Comparison of ENCODE assay signal across 9 cellular contexts in genomic region chr10:79400567-79401004, GRCh38. TPM values are rescaled to one million over a fixed set of nuclear protein-coding genes. Genes with fewer than 3 reads are reported as not detected.
DNase-seq lines count a peak whose midpoint lies in the region; ATAC-seq, FAIRE-seq and TF ChIP-seq lines count a peak whose summit lies in the region.
"Had no signal": no experiment of that assay in that cellular context is flagged by ENCODE, and none has a peak within 500 bp of the region (broad histone marks: within the 10 kb centered on the region; RNA-seq: fewer than 3 reads in every experiment).

No MANE protein-coding gene starts in this region.

- ATAC-seq in GM18498 (IDR thresholded peaks at IDR 0.05; ENCODE audit: unreplicated experiment) (peak; percentile 67), HG03457 (IDR thresholded peaks at IDR 0.05; ENCODE audit: unreplicated experiment) (no peak)

- peaks cover 7% of the 10 kb centered on the region for H4K20me1 ChIP-seq in osteoblast (ENCODE audit: insufficient read depth, low read length)

- DNase-seq in ACHN (peak; percentile 51), KBM-7 (peak; percentile 61), endothelial cell (ENCODE audit: low spot score) (peak; percentile 79), osteoblast (ENCODE audit: insufficient read length, low spot score, missing footprints) (peak; percentile 86), small intestine (no peak)
- DNase-seq in activated CD4-positive, alpha-beta T cell treated with anti-CD3 and anti-CD28 coated beads, Interleukin-2, amount 50 U/mL, for 48 hours, result peak; percentile 70 to 76

- H3K27me3 ChIP-seq in osteoblast (ENCODE audit: insufficient read depth, low read length) (no peaks in the 10 kb centered on the region), small intestine (ENCODE audit: control insufficient read depth in 2 of 2, insufficient read depth in 2 of 2, low read length in 2 of 2) (no peaks in the 10 kb centered on the region)

- no peak overlapping the region for H3K27ac Mint-ChIP-seq in endothelial cell (ENCODE audit: unreplicated experiment)

- FAIRE-seq in small intestine (lab: Jason Lieb, UNC), result no peak

- peak; percentile 83 for TF ChIP-seq CTCF in endothelial cell (IDR thresholded peaks at IDR 0.05; ENCODE audit: unreplicated experiment)
- TF ChIP-seq CTCF in osteoblast (IDR thresholded peaks at IDR 0.05; ENCODE audit: extremely low read depth, low read depth, low read length), result peak; percentile 71

- H2AFZ ChIP-seq in osteoblast (ENCODE audit: low read length), result no peak overlapping the region

- H3K36me3 ChIP-seq in osteoblast (ENCODE audit: insufficient read depth, low read length) (no peaks in the 10 kb centered on the region), small intestine (ENCODE audit: control insufficient read depth in 2 of 2, insufficient read depth in 2 of 2, low read length in 2 of 2) (no peaks in the 10 kb centered on the region)

- H3K4me1 ChIP-seq in osteoblast (ENCODE audit: insufficient read depth, low read length) (peaks cover 68% of the 10 kb centered on the region), small intestine (ENCODE audit: control insufficient read depth in 2 of 2, insufficient read depth in 1 of 2, low read depth in 1 of 2, low read length in 1 of 2) (peaks cover 0 to 8% of the 10 kb centered on the region in 2 donors)

- WGBS in small intestine, 3 donors, result 53 to 68% (median 58%) methylated on average over 3 of the region's 3 CpGs

- H3K9me3 ChIP-seq in osteoblast (ENCODE audit: low read depth, low read length), result no peaks in the 10 kb centered on the region
- no peaks in the 10 kb centered on the region for H3K9me3 ChIP-seq in small intestine (ENCODE audit: control insufficient read depth, low read depth)

- H3K79me2 ChIP-seq in osteoblast (ENCODE audit: insufficient read depth, low read length), result peaks cover 60% of the 10 kb centered on the region

- H3K9me3 Mint-ChIP-seq in endothelial cell (ENCODE audit: unreplicated experiment), result no peaks in the 10 kb centered on the region

- H3K36me3 Mint-ChIP-seq in endothelial cell (ENCODE audit: low read depth, unreplicated experiment), result peaks cover 27% of the 10 kb centered on the region

- peaks cover 73% of the 10 kb centered on the region for H3K4me1 Mint-ChIP-seq in endothelial cell (ENCODE audit: unreplicated experiment)

- no peak overlapping the region for H3K4me3 ChIP-seq in osteoblast (ENCODE audit: insufficient read depth, low read length)
- H3K4me3 ChIP-seq in small intestine (ENCODE audit: low read depth in 1 of 2, low read length in 2 of 2), result no peak overlapping the region

- H3K27ac ChIP-seq in osteoblast (ENCODE audit: low read depth, low read length) (no peak overlapping the region), small intestine (ENCODE audit: low read depth in 1 of 2, low read length in 1 of 2) (peak overlapping the region in 1 of 2 donors; percentile 61)
- H3K27ac ChIP-seq: epithelial cell of prostate had no signal

- in situ Hi-C loops in ACHN (cut with HindIII; ENCODE audit: low pct_ligation_motif_present, low pct_unique_long_range_greater_than_20kb, low sequenced_read_pairs) (no loop called here), KBM-7 (cut with MboI; ENCODE audit: low pct_unique_long_range_greater_than_20kb, low sequenced_read_pairs) (no loop called here)

- H3K4me3 Mint-ChIP-seq in endothelial cell (ENCODE audit: unreplicated experiment), result no peak overlapping the region

- peaks cover 21% of the 10 kb centered on the region for H3K27me3 Mint-ChIP-seq in endothelial cell (ENCODE audit: unreplicated experiment)

- H3K4me2 ChIP-seq in osteoblast (ENCODE audit: insufficient read depth, low read length), result no peak overlapping the region

RNA-seq across cellular contexts. Expression of gene ZCCHC24, which starts 44.8 kb away (rescaled TPM):
- 60.0 TPM for total RNA-seq in endothelial cell (ENCODE audit: unreplicated experiment)
- total RNA-seq in osteoblast, result 48.5 and 69.5 TPM in 2 replicates
- 10 to 100 TPM in 2 of 3 donors, under 1 TPM in 1; 0.89 to 13.0 (median 10.5) TPM for polyA plus RNA-seq in small intestine

RNA-seq across cellular contexts. Expression of gene PPIF, which starts 53.3 kb away (rescaled TPM):
- total RNA-seq in endothelial cell (ENCODE audit: unreplicated experiment) (21.9 TPM), osteoblast (37.7 and 39.1 TPM in 2 replicates)
- polyA plus RNA-seq in small intestine, result 10 to 100 TPM; 35.3 to 71.5 (median 42.7) TPM
